30 cellular contexts compared by ENCODE assay signal in genomic region chr17:12097326-12097725, GRCh38.
"Had no signal": no experiment of that assay in that cellular context is flagged by ENCODE, and none has a peak within 500 bp of the region (broad histone marks: within the 10 kb centered on the region; RNA-seq: fewer than 3 reads in every experiment).

No MANE protein-coding gene starts in this region.

- H3K4me1 Mint-ChIP-seq: activated CD4-positive, alpha-beta memory T cell treated with anti-CD3 and anti-CD28 coated beads, Interleukin-2, amount 10 ng/mL, durations not matched to agents 7 days and 5 days; activated CD4-positive, alpha-beta T cell treated with anti-CD3 and anti-CD28 coated beads, Interleukin-2, amount 10 ng/mL, durations not matched to agents 7 days and 5 days; activated naive CD8-positive, alpha-beta T cell treated with anti-CD3 and anti-CD28 coated beads, Interleukin-2, amount 50 U/mL, for 24 hours; brain; endodermal cell; neural crest cell had no signal

- DNase-seq: activated CD4-positive, alpha-beta memory T cell treated with anti-CD3 and anti-CD28 coated beads, Interleukin-2, amount 10 ng/mL, durations not matched to agents 7 days and 5 days; activated CD4-positive, alpha-beta T cell treated with anti-CD3 and anti-CD28 coated beads for 1 hour; activated CD4-positive, alpha-beta T cell treated with anti-CD3 and anti-CD28 coated beads, Interleukin-2, amount 10 ng/mL, durations not matched to agents 7 days and 5 days; activated CD8-positive, alpha-beta memory T cell treated with anti-CD3 and anti-CD28 coated beads, Interleukin-2, amount 50 U/mL, for 48 hours; activated naive CD8-positive, alpha-beta T cell treated with anti-CD3 and anti-CD28 coated beads, Interleukin-2, amount 50 U/mL, for 24 hours; activated T-cell treated with anti-CD3 and anti-CD28 coated beads, Interleukin-2, amount 50 U/mL, for 4 hours; central memory CD4-positive, alpha-beta T cell; endodermal cell; head of caudate nucleus; hippocampal formation; mesenchymal stem cell; naive thymus-derived CD8-positive, alpha-beta T cell; occipital lobe; psoas muscle; stimulated activated CD4-positive, alpha-beta T cell treated with anti-CD3 and anti-CD28 coated beads, Interleukin-15, amount 100 ng/mL, for 24 hours; stimulated activated CD4-positive, alpha-beta T cell treated with anti-CD3 and anti-CD28 coated beads, Interleukin-2, amount 100 ng/mL, for 24 hours; stimulated activated naive B cell treated with anti-CD40 and anti-IgM and Interleukin-4, amounts not matched to agents 10 μg/mL and 1 μg/mL and 100 μg/mL, for 72 hours; SW 1271; T-helper 9 cell; tibial artery; upper lobe of right lung had no signal

- H3K4me3 ChIP-seq: psoas muscle, suprapubic skin, tibial artery, upper lobe of right lung had no signal

- H3K27ac Mint-ChIP-seq: activated CD4-positive, alpha-beta memory T cell treated with anti-CD3 and anti-CD28 coated beads, Interleukin-2, amount 10 ng/mL, durations not matched to agents 7 days and 5 days; activated CD4-positive, alpha-beta T cell treated with anti-CD3 and anti-CD28 coated beads, Interleukin-2, amount 10 ng/mL, durations not matched to agents 7 days and 5 days; activated naive CD4-positive, alpha-beta T cell treated with anti-CD3 and anti-CD28 coated beads, Interleukin-2, amount 50 U/mL, for 24 hours; activated naive CD8-positive, alpha-beta T cell treated with anti-CD3 and anti-CD28 coated beads, Interleukin-2, amount 50 U/mL, for 24 hours; activated T-helper 2 cell treated with anti-CD3 and anti-CD28 coated beads, Interferon-gamma antibody, Interleukin-2, Interleukin-4, amounts not matched to agents 10 μg/mL and 5 μg/mL and 100 μg/mL, durations not matched to agents 14 hours and 24 hours and 36 hours; brain; endodermal cell; naive thymus-derived CD8-positive, alpha-beta T cell; stimulated activated naive B cell treated with anti-CD40 and anti-IgM and Interleukin-4, amounts not matched to agents 10 μg/mL and 1 μg/mL and 100 μg/mL, for 72 hours; T-helper 1 cell treated with Interleukin-12 subunit alpha and Interleukin-12 subunit beta and Interleukin-4 antibody, amounts not matched to agents 30 μg/mL and 1 μg/mL, for 36 hours had no signal

- H3K4me1 ChIP-seq: parathyroid adenoma, psoas muscle, suprapubic skin, tibial artery, upper lobe of right lung had no signal

- ATAC-seq: activated naive CD8-positive, alpha-beta T cell treated with anti-CD3 and anti-CD28 coated beads, Interleukin-2, amount 50 U/mL, for 24 hours; activated T-cell treated with anti-CD3 and anti-CD28 coated beads, Interleukin-2, amount 50 U/mL, for 4 hours; naive thymus-derived CD8-positive, alpha-beta T cell; psoas muscle; right cardiac atrium; stimulated activated naive B cell treated with anti-CD40 and anti-IgM and Interleukin-4, amounts not matched to agents 10 μg/mL and 1 μg/mL and 100 μg/mL, for 72 hours; upper lobe of right lung had no signal

- H3K4me3 Mint-ChIP-seq: activated CD4-positive, alpha-beta memory T cell treated with anti-CD3 and anti-CD28 coated beads, Interleukin-2, amount 10 ng/mL, durations not matched to agents 7 days and 5 days; activated CD4-positive, alpha-beta T cell treated with anti-CD3 and anti-CD28 coated beads, Interleukin-2, amount 10 ng/mL, durations not matched to agents 7 days and 5 days; activated naive CD4-positive, alpha-beta T cell treated with anti-CD3 and anti-CD28 coated beads, Interleukin-2, amount 50 U/mL, for 24 hours; activated naive CD8-positive, alpha-beta T cell treated with anti-CD3 and anti-CD28 coated beads, Interleukin-2, amount 50 U/mL, for 24 hours; activated T-cell treated with anti-CD3 and anti-CD28 coated beads, Interleukin-2, amount 50 U/mL, for 4 hours; brain; endodermal cell; naive thymus-derived CD8-positive, alpha-beta T cell; neural crest cell; stimulated activated naive B cell treated with anti-CD40 and anti-IgM and Interleukin-4, amounts not matched to agents 10 μg/mL and 1 μg/mL and 100 μg/mL, for 72 hours; T-helper 1 cell treated with Interleukin-12 subunit alpha and Interleukin-12 subunit beta and Interleukin-4 antibody, amounts not matched to agents 30 μg/mL and 1 μg/mL, for 36 hours had no signal

- H3K27ac ChIP-seq: epithelial cell of prostate, parathyroid adenoma, psoas muscle, suprapubic skin, tibial artery, upper lobe of right lung had no signal

- H3K9me3 Mint-ChIP-seq: activated CD4-positive, alpha-beta memory T cell treated with anti-CD3 and anti-CD28 coated beads, Interleukin-2, amount 10 ng/mL, durations not matched to agents 7 days and 5 days; activated CD4-positive, alpha-beta T cell treated with anti-CD3 and anti-CD28 coated beads, Interleukin-2, amount 10 ng/mL, durations not matched to agents 7 days and 5 days; activated naive CD4-positive, alpha-beta T cell treated with anti-CD3 and anti-CD28 coated beads, Interleukin-2, amount 50 U/mL, for 24 hours; activated naive CD8-positive, alpha-beta T cell treated with anti-CD3 and anti-CD28 coated beads, Interleukin-2, amount 50 U/mL, for 24 hours; activated T-cell treated with anti-CD3 and anti-CD28 coated beads, Interleukin-2, amount 50 U/mL, for 4 hours; activated T-helper 2 cell treated with anti-CD3 and anti-CD28 coated beads, Interferon-gamma antibody, Interleukin-2, Interleukin-4, amounts not matched to agents 10 μg/mL and 5 μg/mL and 100 μg/mL, durations not matched to agents 14 hours and 24 hours and 36 hours; naive thymus-derived CD8-positive, alpha-beta T cell; stimulated activated naive B cell treated with anti-CD40 and anti-IgM and Interleukin-4, amounts not matched to agents 10 μg/mL and 1 μg/mL and 100 μg/mL, for 72 hours; T-helper 1 cell treated with Interleukin-12 subunit alpha and Interleukin-12 subunit beta and Interleukin-4 antibody, amounts not matched to agents 30 μg/mL and 1 μg/mL, for 36 hours had no signal

- H3K27me3 ChIP-seq: suprapubic skin, tibial artery, upper lobe of right lung had no signal

- H3K9me3 ChIP-seq: suprapubic skin, tibial artery, upper lobe of right lung had no signal

- H3K27me3 Mint-ChIP-seq: activated CD4-positive, alpha-beta memory T cell treated with anti-CD3 and anti-CD28 coated beads, Interleukin-2, amount 10 ng/mL, durations not matched to agents 7 days and 5 days; activated CD4-positive, alpha-beta T cell treated with anti-CD3 and anti-CD28 coated beads, Interleukin-2, amount 10 ng/mL, durations not matched to agents 7 days and 5 days; activated naive CD4-positive, alpha-beta T cell treated with anti-CD3 and anti-CD28 coated beads, Interleukin-2, amount 50 U/mL, for 24 hours; activated naive CD8-positive, alpha-beta T cell treated with anti-CD3 and anti-CD28 coated beads, Interleukin-2, amount 50 U/mL, for 24 hours; brain; naive thymus-derived CD8-positive, alpha-beta T cell; stimulated activated naive B cell treated with anti-CD40 and anti-IgM and Interleukin-4, amounts not matched to agents 10 μg/mL and 1 μg/mL and 100 μg/mL, for 72 hours had no signal
